Comparison of ENCODE assay signal across 11 cellular contexts in genomic region chr20:46990017-46990810, GRCh38.
A peak's percentile ranks its signal among the peaks of the same experiment; 100 is the strongest.
DNase-seq lines count a peak whose midpoint lies in the region; ATAC-seq and TF ChIP-seq lines count a peak whose summit lies in the region.
"Had no signal": no experiment of that assay in that cellular context is flagged by ENCODE, and none has a peak within 500 bp of the region (broad histone marks: within the 10 kb centered on the region; RNA-seq: fewer than 3 reads in every experiment).

No MANE protein-coding gene starts in this region.

- peak; percentile 73 for DNase-seq in activated CD4-positive, alpha-beta T cell treated with anti-CD3 and anti-CD28 coated beads, Interleukin-2, amount 10 ng/mL, durations not matched to agents 7 days and 5 days
- DNase-seq in activated CD4-positive, alpha-beta T cell treated with anti-CD3 and anti-CD28 coated beads, Interleukin-2, amount 50 U/mL, for 4 hours: no peak
- DNase-seq in activated CD8-positive, alpha-beta memory T cell treated with anti-CD3 and anti-CD28 coated beads, Interleukin-2, amount 50 U/mL, for 48 hours: peak; percentile 58
- DNase-seq in left colon: peak; percentile 10 to 33
- DNase-seq in thyroid gland: peak; percentile 24 to 27
- no peak for DNase-seq in left lobe of liver (ENCODE audit: low spot score)
- no peak for DNase-seq in osteoblast (ENCODE audit: insufficient read length, low spot score, missing footprints)
- DNase-seq: GDM1, NCI-H524 had no signal

- H4K20me1 ChIP-seq in osteoblast (ENCODE audit: insufficient read depth, low read length): no peaks in the 10 kb centered on the region

- peak overlapping the region; percentile 45 for H3K4me3 Mint-ChIP-seq in activated CD4-positive, alpha-beta T cell treated with anti-CD3 and anti-CD28 coated beads, Interleukin-2, amount 10 ng/mL, durations not matched to agents 7 days and 5 days

- TF ChIP-seq CTCF in thyroid gland (IDR thresholded peaks at IDR 0.05): no peak
- TF ChIP-seq CTCF in osteoblast (IDR thresholded peaks at IDR 0.05; ENCODE audit: extremely low read depth, low read depth, low read length): no peak

- ATAC-seq in left colon: peak; percentile 80
- no peak for ATAC-seq in HG02763 (IDR thresholded peaks at IDR 0.05; ENCODE audit: unreplicated experiment)
- no peak for ATAC-seq in left lobe of liver
- ATAC-seq: HepG2 had no signal

- intact Hi-C loops in left colon (cut with DNase I, micrococcal nuclease) (no loop called here), thyroid gland (cut with DNase I) (no loop called here)

- CTCF ChIA-PET in activated CD4-positive, alpha-beta T cell treated with anti-CD3 and anti-CD28 coated beads, Interleukin-2, amount 10 ng/mL, durations not matched to agents 7 days and 5 days (lab: Charles Lee): interaction anchor here (3.1 kb wide), 1 partner anchor 9 kb away, joined by 15 read pairs; no protein-coding TSS in a partner anchor

- no peak overlapping the region for H3K4me3 ChIP-seq in thyroid gland (replicated peaks in 1 of 3)
- H3K4me3 ChIP-seq in osteoblast (ENCODE audit: insufficient read depth, low read length): no peak overlapping the region

- H3K4me1 ChIP-seq in thyroid gland (peaks cover 47 to 79% of the 10 kb centered on the region in 2 donors), osteoblast (ENCODE audit: insufficient read depth, low read length) (no peaks in the 10 kb centered on the region)

- H3K27ac ChIP-seq in thyroid gland: peak overlapping the region; percentile 86 to 95 (median 90)
- H3K27ac ChIP-seq in osteoblast (ENCODE audit: low read depth, low read length): no peak overlapping the region

- H2AFZ ChIP-seq in osteoblast (ENCODE audit: low read length): no peak overlapping the region

- no peak overlapping the region for H3K4me2 ChIP-seq in osteoblast (ENCODE audit: insufficient read depth, low read length)

- peak overlapping the region; percentile 94 for H3K27ac Mint-ChIP-seq in activated CD4-positive, alpha-beta T cell treated with anti-CD3 and anti-CD28 coated beads, Interleukin-2, amount 10 ng/mL, durations not matched to agents 7 days and 5 days

- peak in 1 of 2 donors; percentile 29 for TF ChIP-seq POLR2A in thyroid gland (IDR thresholded peaks at IDR 0.05)

- H3K27me3 Mint-ChIP-seq in activated CD4-positive, alpha-beta T cell treated with anti-CD3 and anti-CD28 coated beads, Interleukin-2, amount 10 ng/mL, durations not matched to agents 7 days and 5 days: peaks cover 14% of the 10 kb centered on the region

- H3K9me3 ChIP-seq in thyroid gland (no peaks in the 10 kb centered on the region), osteoblast (ENCODE audit: low read depth, low read length) (no peaks in the 10 kb centered on the region)

- H3K36me3 ChIP-seq in thyroid gland (no peaks in the 10 kb centered on the region), osteoblast (ENCODE audit: insufficient read depth, low read length) (no peaks in the 10 kb centered on the region)

- H3K9me3 Mint-ChIP-seq in activated CD4-positive, alpha-beta T cell treated with anti-CD3 and anti-CD28 coated beads, Interleukin-2, amount 10 ng/mL, durations not matched to agents 7 days and 5 days: peaks cover 10% of the 10 kb centered on the region

- POLR2A ChIA-PET in activated CD4-positive, alpha-beta T cell treated with anti-CD3 and anti-CD28 coated beads, Interleukin-2, amount 10 ng/mL, durations not matched to agents 7 days and 5 days (lab: Charles Lee): no interaction called here

- H3K27me3 ChIP-seq in thyroid gland (no peaks in the 10 kb centered on the region), osteoblast (ENCODE audit: insufficient read depth, low read length) (no peaks in the 10 kb centered on the region)

- peaks cover 3% of the 10 kb centered on the region for H3K36me3 Mint-ChIP-seq in activated CD4-positive, alpha-beta T cell treated with anti-CD3 and anti-CD28 coated beads, Interleukin-2, amount 10 ng/mL, durations not matched to agents 7 days and 5 days (ENCODE audit: low read depth)

- H3K79me2 ChIP-seq in osteoblast (ENCODE audit: insufficient read depth, low read length): no peaks in the 10 kb centered on the region

- H3K4me1 Mint-ChIP-seq in activated CD4-positive, alpha-beta T cell treated with anti-CD3 and anti-CD28 coated beads, Interleukin-2, amount 10 ng/mL, durations not matched to agents 7 days and 5 days: peaks cover 53% of the 10 kb centered on the region

- WGBS in thyroid gland, 2 donors: 31 to 38% methylated on average over 14 of the region's 14 CpGs

Comparison
In these comparisons a context has a peak if more than half of its experiments do, and no peak if none do; other contexts are left out.
1. DNase-seq: peak in activated CD4-positive, alpha-beta T cell treated with anti-CD3 and anti-CD28 coated beads, Interleukin-2, amount 10 ng/mL, durations not matched to agents 7 days and 5 days (single experiment), activated CD8-positive, alpha-beta memory T cell treated with anti-CD3 and anti-CD28 coated beads, Interleukin-2, amount 50 U/mL, for 48 hours (single experiment), left colon (2 of 2) and thyroid gland (2 of 2); none in activated CD4-positive, alpha-beta T cell treated with anti-CD3 and anti-CD28 coated beads, Interleukin-2, amount 50 U/mL, for 4 hours (0 of 2), left lobe of liver (single experiment) and osteoblast (single experiment).